Comparison of ENCODE assay signal across 1 cellular context in the genomic region with DNA sequence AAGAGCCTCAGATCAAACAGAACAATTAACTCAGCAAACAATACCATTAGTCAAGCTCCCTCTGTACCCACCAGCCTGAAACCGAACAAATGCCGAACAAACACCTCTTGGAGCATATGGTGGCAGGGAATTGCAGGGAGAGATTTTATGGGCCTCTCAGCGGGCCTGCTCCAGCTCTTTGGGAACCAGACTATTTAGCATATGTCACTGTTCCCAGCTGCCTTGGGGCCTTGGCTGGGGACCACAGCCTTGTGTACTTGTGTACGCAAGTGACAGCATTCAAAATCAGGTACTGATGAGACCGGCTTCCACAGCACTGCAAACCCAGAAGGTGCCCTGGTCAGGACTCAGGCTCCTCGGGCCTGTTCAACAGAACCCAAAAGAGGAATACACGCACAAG.
TF ChIP-seq lines count a peak whose summit lies in the region.

No MANE protein-coding gene starts in this region.

TF ChIP-seq in H1, 55 proteins besides CTCF, POLR2A, EP300 and RAD21:
- TF ChIP-seq CBX5 (IDR thresholded peaks at IDR 0.05; ENCODE audit: low read depth, low read length) (no peak), FOSL1 (IDR thresholded peaks at IDR 0.05; ENCODE audit: insufficient read depth, low read depth, low read length) (no peak), KDM5A (IDR thresholded peaks at IDR 0.05; ENCODE audit: low read length) (no peak), RXRA (IDR thresholded peaks at IDR 0.05; ENCODE audit: insufficient read depth, low read depth, low read length) (no peak), SP4 (IDR thresholded peaks at IDR 0.05; ENCODE audit: low read length) (no peak), TAF1 (IDR thresholded peaks at IDR 0.05; ENCODE audit: low read depth, low read length) (no peak), NRF1 (IDR thresholded peaks at IDR 0.05; ENCODE audit: low read depth, low read length) (no peak), CEBPB (IDR thresholded peaks at IDR 0.05; ENCODE audit: low read depth, low read length) (no peak), SIRT6 (IDR thresholded peaks at IDR 0.05; ENCODE audit: low read length) (no peak), KDM1A (IDR thresholded peaks at IDR 0.05; ENCODE audit: borderline replicate concordance, low read length) (no peak), RNF2 (IDR thresholded peaks at IDR 0.05; ENCODE audit: borderline replicate concordance, low read depth, low read length, missing control alignments, poor library complexity, severe bottlenecking) (no peak), EZH2 (IDR thresholded peaks at IDR 0.05; ENCODE audit: low read depth, low read length, severe bottlenecking) (no peak)
TF ChIP-seq in H1: peak in this region for 0.
